8 cellular contexts compared by ENCODE assay signal in the genomic region with DNA sequence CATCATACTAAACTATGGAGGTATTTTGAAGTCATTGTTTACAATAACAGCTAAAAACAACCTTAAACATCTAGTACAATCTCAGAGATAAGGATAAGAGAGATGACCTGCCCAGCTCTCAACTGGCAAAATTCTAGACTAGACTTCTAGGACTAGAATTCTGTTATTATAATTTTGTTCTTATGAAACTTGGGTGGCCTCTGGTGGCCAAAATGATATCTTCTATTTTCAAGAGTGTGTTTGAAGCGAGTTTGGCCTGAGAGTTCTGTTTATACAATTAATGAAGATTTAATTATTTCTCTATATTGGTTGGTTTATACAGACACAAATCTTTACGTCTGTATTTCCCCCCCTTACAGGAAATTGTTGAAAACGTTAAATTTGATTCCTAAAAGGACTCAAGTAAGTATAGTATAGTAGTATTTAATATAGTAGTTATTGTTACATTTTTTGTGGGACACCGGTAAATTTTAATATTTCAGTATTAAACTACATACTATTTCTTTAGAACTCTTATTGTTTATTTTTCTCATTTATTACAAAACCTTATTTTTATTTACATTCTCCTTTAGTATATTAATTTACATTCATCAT. TPM values are rescaled to one million over a fixed set of nuclear protein-coding genes. Genes with fewer than 3 reads are reported as not detected.
A peak's percentile ranks its signal among the peaks of the same experiment; 100 is the strongest.
DNase-seq lines count a peak whose midpoint lies in the region; ATAC-seq and TF ChIP-seq lines count a peak whose summit lies in the region.

No MANE protein-coding gene starts in this region.

- WGBS in gastroesophageal sphincter (ENCODE audit: low coverage in 1 of 2), 2 donors = 25 to 34% methylated on average over 4 of the region's 4 CpGs

- H3K4me3 ChIP-seq in GM12865 (ENCODE audit: low read depth, low read length) = no peak overlapping the region
- H3K4me3 ChIP-seq in gastroesophageal sphincter = no peak overlapping the region

- H3K27me3 Mint-ChIP-seq in activated B cell treated with CpG ODN at 0.5 μM for 24 hours = no peaks in the 10 kb centered on the region
- no peaks in the 10 kb centered on the region for H3K27me3 Mint-ChIP-seq in T-helper 2 cell treated with Interferon-gamma antibody and Interleukin-4, amounts not matched to agents 5 μg/mL and 100 μg/mL, for 36 hours (ENCODE audit: low read depth)

- intact Hi-C loops in activated B cell treated with CpG ODN at 0.5 μM for 24 hours (cut with micrococcal nuclease) = loop anchor here (1.0 to 5.0 kb wide), 9 partner anchors 40 to 1385 kb away; partner anchors contain the start of gene YAF2

- H3K4me3 Mint-ChIP-seq in activated B cell treated with CpG ODN at 0.5 μM for 24 hours = no peak overlapping the region
- H3K4me3 Mint-ChIP-seq in T-helper 2 cell treated with Interferon-gamma antibody and Interleukin-4, amounts not matched to agents 5 μg/mL and 100 μg/mL, for 36 hours = no peak overlapping the region

- peaks cover 0 to 15% of the 10 kb centered on the region in 2 donors for H3K36me3 ChIP-seq in gastroesophageal sphincter

- TF ChIP-seq CTCF in AG09319 (IDR thresholded peaks at IDR 0.05; ENCODE audit: low read depth, low read length) = peak; percentile 56
- peak; percentile 49 for TF ChIP-seq CTCF in GM12865 (IDR thresholded peaks at IDR 0.05; ENCODE audit: insufficient read depth, low read depth, low read length, missing control alignments)
- no peak for TF ChIP-seq CTCF in activated B cell treated with CpG ODN at 0.5 μM for 24 hours (IDR thresholded peaks at IDR 0.05)
- peak; percentile 56 to 68 (median 64) for TF ChIP-seq CTCF in gastroesophageal sphincter (IDR thresholded peaks at IDR 0.05)

- DNase-seq in AG09319 (ENCODE audit: extremely low read depth, low read depth) (peak; percentile 14), GM12865 (ENCODE audit: low read depth) (peak; percentile 64), NCI-H1694 (lab: John Stamatoyannopoulos, UW) (peak; percentile 33), activated B cell treated with CpG ODN at 0.5 μM for 24 hours (no peak), retina (peak; percentile 27)
- no peak for DNase-seq in T-helper 2 cell treated with Interferon-gamma antibody and Interleukin-4, amounts not matched to agents 5 μg/mL and 100 μg/mL, for 36 hours (ENCODE audit: low spot score)

- no peak for TF ChIP-seq POLR2A in gastroesophageal sphincter (IDR thresholded peaks at IDR 0.05)

- peaks cover 38% of the 10 kb centered on the region for H3K36me3 Mint-ChIP-seq in activated B cell treated with CpG ODN at 0.5 μM for 24 hours (ENCODE audit: low read depth)
- H3K36me3 Mint-ChIP-seq in T-helper 2 cell treated with Interferon-gamma antibody and Interleukin-4, amounts not matched to agents 5 μg/mL and 100 μg/mL, for 36 hours (ENCODE audit: low read depth) = peaks cover 16% of the 10 kb centered on the region

- no peaks in the 10 kb centered on the region for H3K9me3 ChIP-seq in gastroesophageal sphincter

- H3K27me3 ChIP-seq in gastroesophageal sphincter = no peaks in the 10 kb centered on the region

- TF ChIP-seq EP300 in gastroesophageal sphincter (IDR thresholded peaks at IDR 0.05) = no peak

- no peaks in the 10 kb centered on the region for H3K9me3 Mint-ChIP-seq in activated B cell treated with CpG ODN at 0.5 μM for 24 hours
- H3K9me3 Mint-ChIP-seq in T-helper 2 cell treated with Interferon-gamma antibody and Interleukin-4, amounts not matched to agents 5 μg/mL and 100 μg/mL, for 36 hours = no peaks in the 10 kb centered on the region

- peaks cover 64% of the 10 kb centered on the region for H3K4me1 Mint-ChIP-seq in activated B cell treated with CpG ODN at 0.5 μM for 24 hours
- H3K4me1 Mint-ChIP-seq in T-helper 2 cell treated with Interferon-gamma antibody and Interleukin-4, amounts not matched to agents 5 μg/mL and 100 μg/mL, for 36 hours (ENCODE audit: low read depth) = peaks cover 42% of the 10 kb centered on the region

- no peak overlapping the region for H3K27ac ChIP-seq in gastroesophageal sphincter

- ATAC-seq in HG02798 (IDR thresholded peaks at IDR 0.05; ENCODE audit: poor library complexity, unreplicated experiment) = peak; percentile 77
- ATAC-seq in activated B cell treated with CpG ODN at 0.5 μM for 24 hours (ENCODE audit: low read depth) = peak; percentile 62
- ATAC-seq in gastroesophageal sphincter = no peak

- H3K27ac Mint-ChIP-seq in activated B cell treated with CpG ODN at 0.5 μM for 24 hours = no peak overlapping the region
- no peak overlapping the region for H3K27ac Mint-ChIP-seq in T-helper 2 cell treated with Interferon-gamma antibody and Interleukin-4, amounts not matched to agents 5 μg/mL and 100 μg/mL, for 36 hours

- POLR2A ChIA-PET in activated B cell treated with CpG ODN at 0.5 μM for 24 hours (lab: Charles Lee) = interaction anchor here (0.6 kb wide), 1 partner anchor 880 kb away, joined by 4 read pairs; no protein-coding TSS in a partner anchor

- peaks cover 4 to 41% (median 4%) of the 10 kb centered on the region in 3 donors for H3K4me1 ChIP-seq in gastroesophageal sphincter

- CTCF ChIA-PET in activated B cell treated with CpG ODN at 0.5 μM for 24 hours (lab: Charles Lee) = interaction anchor here (0.7 to 1.7 kb wide), 11 partner anchors 10 to 1055 kb away, joined by 3 to 7 read pairs (median 3); no protein-coding TSS in a partner anchor

RNA-seq across cellular contexts. Expression of gene PPHLN1, which starts 6.4 kb away (rescaled TPM):
- 94.0 and 95.9 TPM in 2 replicates for total RNA-seq in activated B cell treated with CpG ODN at 0.5 μM for 24 hours
- 10 to 100 TPM; 43.2 to 88.9 (median 56.0) TPM for total RNA-seq in gastroesophageal sphincter

RNA-seq across cellular contexts. Expression of gene ZCRB1, which starts 6.5 kb away (rescaled TPM):
- total RNA-seq in activated B cell treated with CpG ODN at 0.5 μM for 24 hours (37.4 and 37.6 TPM in 2 replicates), gastroesophageal sphincter (10 to 100 TPM; 36.5 to 79.7 (median 45.9) TPM)

Comparison
In these comparisons a context has a peak if more than half of its experiments do, and no peak if none do; other contexts are left out.
1. DNase-seq: peak in AG09319 (single experiment), GM12865 (single experiment), NCI-H1694 (single experiment) and retina (single experiment); none in activated B cell treated with CpG ODN at 0.5 μM for 24 hours (single experiment) and T-helper 2 cell treated with Interferon-gamma antibody and Interleukin-4, amounts not matched to agents 5 μg/mL and 100 μg/mL, for 36 hours (single experiment).